Comparison of ENCODE assay signal across 8 cellular contexts in genomic region chr20:38337561-38338140, GRCh38. TPM values are rescaled to one million over a fixed set of nuclear protein-coding genes. Genes with fewer than 3 reads are reported as not detected.
DNase-seq lines count a peak whose midpoint lies in the region; ATAC-seq and TF ChIP-seq lines count a peak whose summit lies in the region.

No MANE protein-coding gene starts in this region.

- in situ Hi-C loops in brain microvascular endothelial cell (cut with HindIII; ENCODE audit: low pct_ligation_motif_present, low sequenced_read_pairs) = no loop called here

- no peak overlapping the region for H2AK5ac ChIP-seq in mesendoderm (ENCODE audit: low read length)

- ATAC-seq in GM18520 (IDR thresholded peaks at IDR 0.05; ENCODE audit: unreplicated experiment) = no peak

- no peak overlapping the region for H3K23ac ChIP-seq in mesendoderm (ENCODE audit: low read length)

- no peak overlapping the region for H4K5ac ChIP-seq in mesendoderm (ENCODE audit: low read length)

- peak; percentile 41; the same call in 1 of the 2 replicates for TF ChIP-seq CTCF in KMS-11 (conservative IDR thresholded peaks at IDR 0.05; ENCODE audit: low read depth, low read length)
- TF ChIP-seq CTCF in brain microvascular endothelial cell (IDR thresholded peaks at IDR 0.05; ENCODE audit: low read depth, low read length, missing control alignments) = peak; percentile 68

- H3K9ac ChIP-seq in KMS-11 (no peak overlapping the region), mesendoderm (ENCODE audit: low read length) (no peak overlapping the region)

- H3K79me2 ChIP-seq in KMS-11 (ENCODE audit: insufficient read depth, low read depth) (no peaks in the 10 kb centered on the region), mesendoderm (ENCODE audit: control insufficient read depth, insufficient read depth, low read length) (no peaks in the 10 kb centered on the region)

- no peak overlapping the region for H3K56ac ChIP-seq in mesendoderm (ENCODE audit: low read length)

- H2AFZ ChIP-seq in KMS-11 (ENCODE audit: low read depth) = no peak overlapping the region

- H3K79me1 ChIP-seq in mesendoderm (ENCODE audit: low read length) = no peaks in the 10 kb centered on the region

- no CpG with 5 or more reads among the region's 6 CpGs for WGBS in mesendoderm (ENCODE audit: extremely low coverage, insufficient coverage, low lambda C conversion rate)

- H4K8ac ChIP-seq in mesendoderm (ENCODE audit: low read depth, low read length) = no peak overlapping the region

- H3K36me3 ChIP-seq in KMS-11 (ENCODE audit: insufficient read depth) (no peaks in the 10 kb centered on the region), brain microvascular endothelial cell (replicated peaks) (no peaks in the 10 kb centered on the region), mesendoderm (ENCODE audit: control insufficient read depth, insufficient read depth, low read length) (no peaks in the 10 kb centered on the region)

- no peak overlapping the region for H2BK15ac ChIP-seq in mesendoderm (replicated peaks; ENCODE audit: low read depth)

- no peak overlapping the region for H3K4ac ChIP-seq in mesendoderm (ENCODE audit: low read depth, low read length)

- H3K4me3 ChIP-seq in KMS-11 (IDR thresholded peaks at IDR 0.05; ENCODE audit: insufficient read depth, low read depth, low read length) (no peak overlapping the region), brain microvascular endothelial cell (ENCODE audit: low read depth, low read length) (no peak overlapping the region), mesendoderm (ENCODE audit: low read length) (no peak overlapping the region)

- H3K4me1 ChIP-seq in KMS-11 (ENCODE audit: low read depth, poor library complexity, severe bottlenecking) (no peaks in the 10 kb centered on the region), mesendoderm (ENCODE audit: control insufficient read depth, low read depth, low read length) (peaks cover 1% of the 10 kb centered on the region)

- H3K27ac ChIP-seq in KMS-11 = no peak overlapping the region
- no peak overlapping the region for H3K27ac ChIP-seq in brain microvascular endothelial cell
- H3K27ac ChIP-seq in mesendoderm (ENCODE audit: low read depth, low read length) = no peak overlapping the region

- H4K20me1 ChIP-seq in KMS-11 (ENCODE audit: insufficient read depth) = no peaks in the 10 kb centered on the region

- H3K4me2 ChIP-seq in KMS-11 (no peak overlapping the region), mesendoderm (ENCODE audit: low read length) (no peak overlapping the region)

- no peak overlapping the region for H2BK5ac ChIP-seq in mesendoderm (ENCODE audit: low read length)

- DNase-seq in EL (peak; percentile 47), brain microvascular endothelial cell (peak; percentile 10), mesendoderm (peak; percentile 90), amniotic stem cell (lab: John Stamatoyannopoulos, UW) (no peak), cerebellar nuclear complex (lab: John Stamatoyannopoulos, UW) (no peak), GM19240 (ENCODE audit: insufficient read length, low spot score) (no peak)

- no peak overlapping the region for H2BK120ac ChIP-seq in mesendoderm (ENCODE audit: low read depth, low read length)

- H3K27me3 ChIP-seq in KMS-11 (ENCODE audit: insufficient read depth, low read depth) (no peaks in the 10 kb centered on the region), brain microvascular endothelial cell (replicated peaks) (peaks cover 6% of the 10 kb centered on the region), mesendoderm (ENCODE audit: insufficient read depth, low read length, poor library complexity) (no peaks in the 10 kb centered on the region)

- H3K18ac ChIP-seq in mesendoderm (ENCODE audit: low read length) = no peak overlapping the region

RNA-seq across cellular contexts. Expression of gene LBP, which starts 8.6 kb away (rescaled TPM):
- polyA plus RNA-seq in mesendoderm (2013, experiment 1 of 2) = 0.27 TPM
- 0.21 TPM for polyA plus RNA-seq in mesendoderm (2013, experiment 2 of 2)

RNA-seq across cellular contexts. Expression of gene BPI, which starts 33.7 kb away (rescaled TPM):
- not detected for polyA plus RNA-seq in mesendoderm (2013, experiment 1 of 2)
- not detected for polyA plus RNA-seq in mesendoderm (2013, experiment 2 of 2)

Comparison
In these comparisons a context has a peak if more than half of its experiments do, and no peak if none do; other contexts are left out.
1. DNase-seq: peak in EL (single experiment), brain microvascular endothelial cell (single experiment) and mesendoderm (single experiment); none in amniotic stem cell (single experiment), cerebellar nuclear complex (0 of 2) and GM19240 (single experiment).